1 cellular context compared by ENCODE assay signal in the genomic region with DNA sequence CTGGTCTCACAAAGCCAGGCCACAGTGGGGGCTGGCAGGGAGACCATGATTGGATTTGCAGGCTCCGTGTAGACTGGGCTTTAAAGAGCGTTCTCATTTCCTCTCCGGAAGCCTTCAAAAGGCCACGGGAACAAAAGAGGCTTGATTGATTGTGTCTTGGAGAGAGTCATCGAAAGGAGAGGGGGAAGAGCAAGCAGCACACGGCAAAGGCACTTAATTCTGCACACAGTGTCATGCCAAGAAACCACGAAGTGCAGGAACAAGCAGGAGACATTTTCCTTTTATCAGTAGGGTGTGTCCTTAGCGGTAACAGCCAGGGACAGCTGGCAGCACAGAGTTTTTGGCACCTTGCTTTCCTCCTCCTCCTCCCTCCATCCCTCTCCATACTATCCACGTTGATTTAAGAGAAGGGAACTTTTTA.
TF ChIP-seq lines count a peak whose summit lies in the region.

No MANE protein-coding gene starts in this region.

TF ChIP-seq in SK-N-SH, 30 proteins besides CTCF, POLR2A, EP300 and RAD21 (continued from another document):
- TF ChIP-seq, protein P1, sequence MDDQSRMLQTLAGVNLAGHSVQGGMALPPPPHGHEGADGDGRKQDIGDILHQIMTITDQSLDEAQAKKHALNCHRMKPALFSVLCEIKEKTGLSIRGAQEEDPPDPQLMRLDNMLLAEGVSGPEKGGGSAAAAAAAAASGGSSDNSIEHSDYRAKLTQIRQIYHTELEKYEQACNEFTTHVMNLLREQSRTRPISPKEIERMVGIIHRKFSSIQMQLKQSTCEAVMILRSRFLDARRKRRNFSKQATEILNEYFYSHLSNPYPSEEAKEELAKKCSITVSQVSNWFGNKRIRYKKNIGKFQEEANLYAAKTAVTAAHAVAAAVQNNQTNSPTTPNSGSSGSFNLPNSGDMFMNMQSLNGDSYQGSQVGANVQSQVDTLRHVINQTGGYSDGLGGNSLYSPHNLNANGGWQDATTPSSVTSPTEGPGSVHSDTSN (IDR thresholded peaks at IDR 0.05) = no peak
- TF ChIP-seq TCF12 (IDR thresholded peaks at IDR 0.05) (no peak), GATA2 (CRISPR knock-in tag; IDR thresholded peaks at IDR 0.05) (no peak), YY1 (IDR thresholded peaks at IDR 0.05; ENCODE audit: low read depth) (no peak), MEF2A (IDR thresholded peaks at IDR 0.05; ENCODE audit: borderline replicate concordance, low read depth) (no peak), NFIC (IDR thresholded peaks at IDR 0.05; ENCODE audit: borderline replicate concordance) (no peak)
